ENCODE assay signal across 43 cellular contexts in the genomic region with DNA sequence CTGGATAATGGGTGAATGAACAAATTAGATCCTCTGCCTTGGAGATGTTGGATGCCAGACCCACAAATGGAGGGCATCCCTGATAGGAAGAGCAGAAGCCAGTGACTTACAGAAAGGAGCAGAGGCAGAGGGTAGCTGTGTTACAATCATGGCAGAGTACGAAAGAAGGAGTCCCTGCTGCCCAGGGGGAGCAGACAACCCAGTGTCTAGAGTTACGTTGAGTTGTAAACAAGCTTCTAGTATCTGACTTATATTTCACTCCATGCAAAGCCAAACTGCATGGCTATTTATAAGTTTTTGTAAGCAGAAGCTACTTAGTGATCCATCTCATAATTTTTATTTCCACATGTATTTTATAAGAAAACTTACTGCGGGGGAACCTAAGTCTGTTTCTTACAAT. TPM values are rescaled to one million over a fixed set of nuclear protein-coding genes. Genes with fewer than 3 reads are reported as not detected.
"Had no signal": no experiment of that assay in that cellular context is flagged by ENCODE, and none has a peak within 500 bp of the region (broad histone marks: within the 10 kb centered on the region; RNA-seq: fewer than 3 reads in every experiment).

No MANE protein-coding gene starts in this region.

- ATAC-seq: activated naive CD4-positive, alpha-beta T cell treated with anti-CD3 and anti-CD28 coated beads, Interleukin-2, amount 50 U/mL, for 72 hours; activated naive CD8-positive, alpha-beta T cell treated with anti-CD3 and anti-CD28 coated beads, Interleukin-2, amount 50 U/mL, for 24 hours; activated T-cell treated with anti-CD3 and anti-CD28 coated beads, Interleukin-2, amount 50 U/mL, for 4 hours; activated T-cell treated with anti-CD3 and anti-CD28 coated beads, Interleukin-2, amount 50 U/mL, for 72 hours; activated T-helper 17 cell treated with anti-CD3 and anti-CD28 coated beads, Interleukin-2, amount 50 U/mL, for 72 hours; body of pancreas had no signal

- H3K4me1 ChIP-seq: adrenal gland, ascending aorta, body of pancreas, breast epithelium had no signal

- H3K27ac Mint-ChIP-seq: activated naive CD4-positive, alpha-beta T cell treated with anti-CD3 and anti-CD28 coated beads for 36 hours; activated naive CD4-positive, alpha-beta T cell treated with anti-CD3 and anti-CD28 coated beads, Interleukin-2, amount 10 ng/mL, durations not matched to agents 7 days and 5 days; activated naive CD4-positive, alpha-beta T cell treated with anti-CD3 and anti-CD28 coated beads, Interleukin-2, amount 50 U/mL, for 24 hours; activated naive CD4-positive, alpha-beta T cell treated with anti-CD3 and anti-CD28 coated beads, Interleukin-2, amount 50 U/mL, for 72 hours; activated naive CD8-positive, alpha-beta T cell; activated naive CD8-positive, alpha-beta T cell treated with anti-CD3 and anti-CD28 coated beads for 36 hours; activated naive CD8-positive, alpha-beta T cell treated with anti-CD3 and anti-CD28 coated beads, Interleukin-2, amount 10 ng/mL, durations not matched to agents 7 days and 5 days; activated naive CD8-positive, alpha-beta T cell treated with anti-CD3 and anti-CD28 coated beads, Interleukin-2, amount 50 U/mL, for 24 hours; activated T-cell treated with anti-CD3 and anti-CD28 coated beads, Interleukin-2, amount 50 U/mL, for 24 hours; activated T-cell treated with anti-CD3 and anti-CD28 coated beads, Interleukin-2, amount 50 U/mL, for 72 hours; activated T-helper 1 cell treated with anti-CD3 and anti-CD28 coated beads, Interleukin-12 subunit alpha, Interleukin-12 subunit beta, Interleukin-2, Interleukin-4 antibody, amounts not matched to agents 30 ng/mL and 10 ng/mL and 1 ng/mL, durations not matched to agents 14 hours and 24 hours and 36 hours; activated T-helper 17 cell treated with anti-CD3 and anti-CD28 coated beads, Interleukin-2, amount 50 U/mL, for 72 hours; activated T-helper 2 cell treated with anti-CD3 and anti-CD28 coated beads, Interferon-gamma antibody, Interleukin-2, Interleukin-4, amounts not matched to agents 10 μg/mL and 5 μg/mL and 100 μg/mL, durations not matched to agents 14 hours and 24 hours and 36 hours; brain had no signal

- H3K9me3 Mint-ChIP-seq: activated naive CD4-positive, alpha-beta T cell treated with anti-CD3 and anti-CD28 coated beads for 36 hours; activated naive CD4-positive, alpha-beta T cell treated with anti-CD3 and anti-CD28 coated beads, Interleukin-2, amount 10 ng/mL, durations not matched to agents 7 days and 5 days; activated naive CD4-positive, alpha-beta T cell treated with anti-CD3 and anti-CD28 coated beads, Interleukin-2, amount 50 U/mL, for 24 hours; activated naive CD4-positive, alpha-beta T cell treated with anti-CD3 and anti-CD28 coated beads, Interleukin-2, amount 50 U/mL, for 72 hours; activated naive CD8-positive, alpha-beta T cell treated with anti-CD3 and anti-CD28 coated beads for 36 hours; activated naive CD8-positive, alpha-beta T cell treated with anti-CD3 and anti-CD28 coated beads, Interleukin-2, amount 10 ng/mL, durations not matched to agents 7 days and 5 days; activated naive CD8-positive, alpha-beta T cell treated with anti-CD3 and anti-CD28 coated beads, Interleukin-2, amount 50 U/mL, for 24 hours; activated T-cell treated with anti-CD3 and anti-CD28 coated beads, Interleukin-2, amount 50 U/mL, for 24 hours; activated T-cell treated with anti-CD3 and anti-CD28 coated beads, Interleukin-2, amount 50 U/mL, for 4 hours; activated T-cell treated with anti-CD3 and anti-CD28 coated beads, Interleukin-2, amount 50 U/mL, for 72 hours; activated T-helper 1 cell treated with anti-CD3 and anti-CD28 coated beads, Interleukin-12 subunit alpha, Interleukin-12 subunit beta, Interleukin-2, Interleukin-4 antibody, amounts not matched to agents 30 ng/mL and 10 ng/mL and 1 ng/mL, durations not matched to agents 14 hours and 24 hours and 36 hours; activated T-helper 17 cell treated with anti-CD3 and anti-CD28 coated beads, Interleukin-2, amount 50 U/mL, for 72 hours; activated T-helper 2 cell treated with anti-CD3 and anti-CD28 coated beads, Interferon-gamma antibody, Interleukin-2, Interleukin-4, amounts not matched to agents 10 μg/mL and 5 μg/mL and 100 μg/mL, durations not matched to agents 14 hours and 24 hours and 36 hours; brain; central memory CD8-positive, alpha-beta T cell had no signal

- H3K36me3 ChIP-seq: adrenal gland, ascending aorta, brain microvascular endothelial cell, breast epithelium, cardiac muscle cell had no signal

- H3K4me1 Mint-ChIP-seq: activated naive CD4-positive, alpha-beta T cell treated with anti-CD3 and anti-CD28 coated beads, Interleukin-2, amount 10 ng/mL, durations not matched to agents 7 days and 5 days; activated naive CD4-positive, alpha-beta T cell treated with anti-CD3 and anti-CD28 coated beads, Interleukin-2, amount 50 U/mL, for 24 hours; activated naive CD8-positive, alpha-beta T cell treated with anti-CD3 and anti-CD28 coated beads for 36 hours; activated naive CD8-positive, alpha-beta T cell treated with anti-CD3 and anti-CD28 coated beads, Interleukin-2, amount 10 ng/mL, durations not matched to agents 7 days and 5 days; activated naive CD8-positive, alpha-beta T cell treated with anti-CD3 and anti-CD28 coated beads, Interleukin-2, amount 50 U/mL, for 24 hours; activated T-helper 17 cell treated with anti-CD3 and anti-CD28 coated beads, Interleukin-2, amount 50 U/mL, for 72 hours; brain; central memory CD8-positive, alpha-beta T cell had no signal

- H3K27me3 Mint-ChIP-seq: activated naive CD4-positive, alpha-beta T cell treated with anti-CD3 and anti-CD28 coated beads, Interleukin-2, amount 10 ng/mL, durations not matched to agents 7 days and 5 days; activated naive CD8-positive, alpha-beta T cell treated with anti-CD3 and anti-CD28 coated beads, Interleukin-2, amount 10 ng/mL, durations not matched to agents 7 days and 5 days; brain had no signal

- H3K36me3 Mint-ChIP-seq: activated naive CD4-positive, alpha-beta T cell treated with anti-CD3 and anti-CD28 coated beads, Interleukin-2, amount 10 ng/mL, durations not matched to agents 7 days and 5 days; activated naive CD4-positive, alpha-beta T cell treated with anti-CD3 and anti-CD28 coated beads, Interleukin-2, amount 50 U/mL, for 24 hours; activated naive CD4-positive, alpha-beta T cell treated with anti-CD3 and anti-CD28 coated beads, Interleukin-2, amount 50 U/mL, for 72 hours; activated naive CD8-positive, alpha-beta T cell; activated naive CD8-positive, alpha-beta T cell treated with anti-CD3 and anti-CD28 coated beads for 36 hours; activated naive CD8-positive, alpha-beta T cell treated with anti-CD3 and anti-CD28 coated beads, Interleukin-2, amount 10 ng/mL, durations not matched to agents 7 days and 5 days; brain had no signal

- H3K4me3 ChIP-seq: adrenal gland, ascending aorta, body of pancreas, breast epithelium, cardiac muscle cell had no signal

- H3K27ac ChIP-seq: adrenal gland, ascending aorta, body of pancreas, brain microvascular endothelial cell, breast epithelium, cardiac muscle cell had no signal

- H3K4me3 Mint-ChIP-seq: activated naive CD4-positive, alpha-beta T cell treated with anti-CD3 and anti-CD28 coated beads for 36 hours; activated naive CD4-positive, alpha-beta T cell treated with anti-CD3 and anti-CD28 coated beads, Interleukin-2, amount 10 ng/mL, durations not matched to agents 7 days and 5 days; activated naive CD4-positive, alpha-beta T cell treated with anti-CD3 and anti-CD28 coated beads, Interleukin-2, amount 50 U/mL, for 24 hours; activated naive CD8-positive, alpha-beta T cell; activated naive CD8-positive, alpha-beta T cell treated with anti-CD3 and anti-CD28 coated beads for 36 hours; activated naive CD8-positive, alpha-beta T cell treated with anti-CD3 and anti-CD28 coated beads, Interleukin-2, amount 10 ng/mL, durations not matched to agents 7 days and 5 days; activated naive CD8-positive, alpha-beta T cell treated with anti-CD3 and anti-CD28 coated beads, Interleukin-2, amount 50 U/mL, for 24 hours; activated T-cell treated with anti-CD3 and anti-CD28 coated beads, Interleukin-2, amount 50 U/mL, for 24 hours; activated T-cell treated with anti-CD3 and anti-CD28 coated beads, Interleukin-2, amount 50 U/mL, for 4 hours; activated T-cell treated with anti-CD3 and anti-CD28 coated beads, Interleukin-2, amount 50 U/mL, for 72 hours; activated T-helper 1 cell treated with anti-CD3 and anti-CD28 coated beads, Interleukin-12 subunit alpha, Interleukin-12 subunit beta, Interleukin-2, Interleukin-4 antibody, amounts not matched to agents 30 ng/mL and 10 ng/mL and 1 ng/mL, durations not matched to agents 14 hours and 24 hours and 36 hours; activated T-helper 17 cell treated with anti-CD3 and anti-CD28 coated beads, Interleukin-2, amount 50 U/mL, for 72 hours; brain; central memory CD8-positive, alpha-beta T cell had no signal

- DNase-seq: activated effector memory CD4-positive, alpha-beta T cell treated with anti-CD3 and anti-CD28 coated beads, Interleukin-2, amount 50 U/mL, for 16 hours; activated effector memory CD4-positive, alpha-beta T cell treated with Interleukin-2 at 50 U/mL for 16 hours; activated gamma-delta T cell; activated gamma-delta T cell treated with Interleukin-2 at 50 U/mL for 16 hours; activated naive CD4-positive, alpha-beta T cell; activated naive CD4-positive, alpha-beta T cell treated with anti-CD3 and anti-CD28 coated beads for 36 hours; activated naive CD4-positive, alpha-beta T cell treated with anti-CD3 and anti-CD28 coated beads, Interleukin-2, amount 10 ng/mL, durations not matched to agents 7 days and 5 days; activated naive CD4-positive, alpha-beta T cell treated with anti-CD3 and anti-CD28 coated beads, Interleukin-2, amount 50 U/mL, for 16 hours; activated naive CD4-positive, alpha-beta T cell treated with Interleukin-2 at 50 U/mL for 16 hours; activated naive CD8-positive, alpha-beta T cell treated with anti-CD3 and anti-CD28 coated beads for 36 hours; activated naive CD8-positive, alpha-beta T cell treated with anti-CD3 and anti-CD28 coated beads, Interleukin-2, amount 10 ng/mL, durations not matched to agents 7 days and 5 days; activated naive CD8-positive, alpha-beta T cell treated with anti-CD3 and anti-CD28 coated beads, Interleukin-2, amount 50 U/mL, for 24 hours; activated T-cell treated with anti-CD3 and anti-CD28 coated beads for 4 hours; activated T-cell treated with anti-CD3 and anti-CD28 coated beads, Interleukin-2, amount 50 U/mL, for 1 hour; activated T-cell treated with anti-CD3 and anti-CD28 coated beads, Interleukin-2, amount 50 U/mL, for 24 hours; activated T-cell treated with anti-CD3 and anti-CD28 coated beads, Interleukin-2, amount 50 U/mL, for 4 hours; activated T-cell treated with anti-CD3 and anti-CD28 coated beads, Interleukin-2, amount 50 U/mL, for 48 hours; activated T-cell treated with anti-CD3 and anti-CD28 coated beads, Interleukin-2, amount 50 U/mL, for 72 hours; adrenal gland; amniotic stem cell; amygdala; anterior cingulate cortex; aorta; body of pancreas; brain microvascular endothelial cell; caudate nucleus; central memory CD4-positive, alpha-beta T cell; cerebellar nuclear complex had no signal

- H3K9me3 ChIP-seq: adrenal gland, ascending aorta, body of pancreas, breast epithelium had no signal

- H3K27me3 ChIP-seq: adrenal gland, ascending aorta, body of pancreas, brain microvascular endothelial cell, breast epithelium, cardiac muscle cell had no signal

RNA-seq across cellular contexts. Expression of a gene that starts 56.2 kb away (rescaled TPM):
- total RNA-seq: activated naive CD4-positive, alpha-beta T cell treated with anti-CD3 and anti-CD28 coated beads for 36 hours; activated naive CD4-positive, alpha-beta T cell treated with anti-CD3 and anti-CD28 coated beads, Interleukin-2, amount 50 U/mL, for 72 hours; activated naive CD8-positive, alpha-beta T cell treated with anti-CD3 and anti-CD28 coated beads for 36 hours; activated naive CD8-positive, alpha-beta T cell treated with anti-CD3 and anti-CD28 coated beads, Interleukin-2, amount 10 ng/mL, durations not matched to agents 7 days and 5 days; activated T-cell treated with anti-CD3 and anti-CD28 coated beads, Interleukin-2, amount 50 U/mL, for 72 hours; activated T-helper 1 cell treated with anti-CD3 and anti-CD28 coated beads, Interleukin-12 subunit alpha, Interleukin-12 subunit beta, Interleukin-2, Interleukin-4 antibody, amounts not matched to agents 30 ng/mL and 10 ng/mL and 1 ng/mL, durations not matched to agents 14 hours and 24 hours and 36 hours; activated T-helper 17 cell treated with anti-CD3 and anti-CD28 coated beads, Interleukin-2, amount 50 U/mL, for 72 hours; activated T-helper 2 cell treated with anti-CD3 and anti-CD28 coated beads, Interferon-gamma antibody, Interleukin-2, Interleukin-4, amounts not matched to agents 10 μg/mL and 5 μg/mL and 100 μg/mL, durations not matched to agents 14 hours and 24 hours and 36 hours; aorta; ascending aorta; astrocyte; bronchial epithelial cell; cardiac muscle cell; cardiac septum; cerebellum had no signal
